In genomic region chr16:46789499-46790414, GRCh38 we compare ENCODE assay signal across 8 cellular contexts. TPM values are rescaled to one million over a fixed set of nuclear protein-coding genes. Genes with fewer than 3 reads are reported as not detected.
A peak's percentile ranks its signal among the peaks of the same experiment; 100 is the strongest.
DNase-seq lines count a peak whose midpoint lies in the region; ATAC-seq and TF ChIP-seq lines count a peak whose summit lies in the region.

No MANE protein-coding gene starts in this region.

- no peaks in the 10 kb centered on the region for H3K4me1 ChIP-seq in foreskin keratinocyte

- peak overlapping the region; percentile 60 for H3K4me3 ChIP-seq in AG04450 (ENCODE audit: low read depth, low read length)

- H3K27ac ChIP-seq in AG04450 (ENCODE audit: low read depth, low read length) (peak overlapping the region; percentile 42), foreskin keratinocyte (no peak overlapping the region)

- POLR2A ChIA-PET in AG04450 (lab: Yijun Ruan, JAX): interaction anchor here (0.6 to 1.2 kb wide), 5 partner anchors 10 to 184 kb away, joined by 3 read pairs; partner anchors contain the start of gene DNAJA2

- CTCF ChIA-PET in AG04450 (lab: Charles Lee): interaction anchor here (0.8 to 3.6 kb wide), 2 partner anchors 11 to 116 kb away, joined by 3 to 13 read pairs; no protein-coding TSS in a partner anchor

- H3K27me3 ChIP-seq in AG04450 (ENCODE audit: control insufficient read depth, insufficient read depth, low read length): no peaks in the 10 kb centered on the region
- no peaks in the 10 kb centered on the region for H3K27me3 ChIP-seq in foreskin keratinocyte

- peaks cover 13% of the 10 kb centered on the region for H3K9me3 ChIP-seq in AG04450 (ENCODE audit: control insufficient read depth, insufficient read depth, low read length)

- DNase-seq in AG04450 (ENCODE audit: low read depth, low spot score): no peak
- DNase-seq in RKO (ENCODE audit: low spot score): peak; percentile 76
- peak; percentile 71 for DNase-seq in activated gamma-delta T cell treated with Interleukin-2 at 50 U/mL for 16 hours
- peak in 1 of 2 donors; percentile 46 for DNase-seq in foreskin keratinocyte
- peak; percentile 20 for DNase-seq in non-pigmented ciliary epithelial cell (ENCODE audit: low read depth)
- peak; percentile 21 for DNase-seq in stromal cell of bone marrow (ENCODE audit: low read depth)

- ATAC-seq in GM19025 (IDR thresholded peaks at IDR 0.05; ENCODE audit: low read depth, unreplicated experiment) (peak; percentile 87), HG03175 (IDR thresholded peaks at IDR 0.05; ENCODE audit: unreplicated experiment) (peak; percentile 85), foreskin keratinocyte (peak; percentile 97)

- no peak for TF ChIP-seq CTCF in AG04450 (IDR thresholded peaks at IDR 0.05; ENCODE audit: low read depth, low read length)
- no peak for TF ChIP-seq CTCF in foreskin keratinocyte (conservative IDR thresholded peaks at IDR 0.05)

RNA-seq across cellular contexts. Expression of gene C16orf87, which starts 41.2 kb away (rescaled TPM):
- 16.8 and 21.7 TPM in 2 replicates for polyA plus RNA-seq in AG04450 (2011; rRNA removed)
- polyA minus RNA-seq in AG04450 (2011; rRNA and poly(A)+ RNA removed): 10.7 and 17.5 TPM in 2 replicates
- 11.1 and 11.6 TPM in 2 replicates for total RNA-seq in foreskin keratinocyte
- 6.3 and 6.8 TPM in 2 replicates for polyA plus RNA-seq in foreskin keratinocyte

RNA-seq across cellular contexts. Expression of gene MYLK3, which starts 41.6 kb away (rescaled TPM):
- polyA plus RNA-seq in AG04450 (2011; rRNA removed) (0.09 and 0.11 TPM in 2 replicates), foreskin keratinocyte (not detected in 2 replicates)
- 0.48 and 0.97 TPM in 2 replicates for polyA minus RNA-seq in AG04450 (2011; rRNA and poly(A)+ RNA removed)
- 0.04 TPM in 1 of 2 replicates, not detected in the other for total RNA-seq in foreskin keratinocyte
